Comparison of ENCODE assay signal across 14 cellular contexts in genomic region chr6:96795481-96795880, GRCh38. TPM values are rescaled to one million over a fixed set of nuclear protein-coding genes. Genes with fewer than 3 reads are reported as not detected.
A peak's percentile ranks its signal among the peaks of the same experiment; 100 is the strongest.
DNase-seq lines count a peak whose midpoint lies in the region; ATAC-seq and TF ChIP-seq lines count a peak whose summit lies in the region.
"Had no signal": no experiment of that assay in that cellular context is flagged by ENCODE, and none has a peak within 500 bp of the region (broad histone marks: within the 10 kb centered on the region; RNA-seq: fewer than 3 reads in every experiment).

No MANE protein-coding gene starts in this region.

- H3K27ac Mint-ChIP-seq in progenitor cell of endocrine pancreas = peak overlapping the region; percentile 49
- H3K27ac Mint-ChIP-seq: stimulated activated effector memory CD8-positive, alpha-beta T cell treated with anti-CD3 and anti-CD28 coated beads, Interleukin-12 subunit alpha, Interleukin-12 subunit beta, amount 100 ng/mL, for 72 hours had no signal

- no peak for DNase-seq in progenitor cell of endocrine pancreas (ENCODE audit: low spot score, unreplicated experiment)
- no peak for DNase-seq in transverse colon
- DNase-seq in Ammon's horn (ENCODE audit: low spot score) = no peak
- no peak for DNase-seq in suprapubic skin (ENCODE audit: low spot score in 2 of 2)
- DNase-seq in germinal center (ENCODE audit: low spot score) = no peak
- DNase-seq: activated T-cell treated with anti-CD3 and anti-CD28 coated beads, Interleukin-2, amount 50 U/mL, for 1 hour; NCI-H2081; Peyer's patch had no signal

- TF ChIP-seq CTCF in progenitor cell of endocrine pancreas (IDR thresholded peaks at IDR 0.05; ENCODE audit: unreplicated experiment) = no peak
- no peak for TF ChIP-seq CTCF in transverse colon (IDR thresholded peaks at IDR 0.05)
- no peak for TF ChIP-seq CTCF in suprapubic skin (IDR thresholded peaks at IDR 0.05)

- H3K27me3 Mint-ChIP-seq in progenitor cell of endocrine pancreas = no peaks in the 10 kb centered on the region

- no peak overlapping the region for H3K27ac ChIP-seq in transverse colon
- no peak overlapping the region for H3K27ac ChIP-seq in suprapubic skin
- H3K27ac ChIP-seq: breast epithelium, epithelial cell of prostate, Peyer's patch had no signal

- no peaks in the 10 kb centered on the region for H3K9me3 Mint-ChIP-seq in progenitor cell of endocrine pancreas (ENCODE audit: low read depth)
- H3K9me3 Mint-ChIP-seq: stimulated activated effector memory CD8-positive, alpha-beta T cell treated with anti-CD3 and anti-CD28 coated beads, Interleukin-12 subunit alpha, Interleukin-12 subunit beta, amount 100 ng/mL, for 72 hours had no signal

- intact Hi-C loops in transverse colon (cut with DNase I; ENCODE audit: low total_unique reads) = no loop called here

- H3K36me3 ChIP-seq in transverse colon (no peaks in the 10 kb centered on the region), suprapubic skin (no peaks in the 10 kb centered on the region)
- H3K36me3 ChIP-seq: breast epithelium, Peyer's patch had no signal

- in situ Hi-C loops in transverse colon (cut with MboI; ENCODE audit: low pct_ligation_motif_present in 1 of 4, low pct_unique_long_range_greater_than_20kb in 1 of 4, low sequenced_read_pairs in 3 of 4) = no loop called here

- H3K4me1 Mint-ChIP-seq in progenitor cell of endocrine pancreas (ENCODE audit: low read depth) = peaks cover 5% of the 10 kb centered on the region
- H3K4me1 Mint-ChIP-seq: stimulated activated effector memory CD8-positive, alpha-beta T cell treated with anti-CD3 and anti-CD28 coated beads, Interleukin-12 subunit alpha, Interleukin-12 subunit beta, amount 100 ng/mL, for 72 hours had no signal

- no peak for TF ChIP-seq POLR2A in transverse colon (IDR thresholded peaks at IDR 0.05)
- TF ChIP-seq POLR2A in suprapubic skin (IDR thresholded peaks at IDR 0.05) = no peak

- no peak overlapping the region for H3K4me3 ChIP-seq in transverse colon
- no peak overlapping the region for H3K4me3 ChIP-seq in suprapubic skin
- H3K4me3 ChIP-seq: breast epithelium, Peyer's patch had no signal

- TF ChIP-seq EP300 in transverse colon (IDR thresholded peaks at IDR 0.05; ENCODE audit: low read depth) (no peak), suprapubic skin (IDR thresholded peaks at IDR 0.05) (no peak)

- H3K4me3 Mint-ChIP-seq in progenitor cell of endocrine pancreas (ENCODE audit: low read depth) = no peak overlapping the region
- H3K4me3 Mint-ChIP-seq: stimulated activated effector memory CD8-positive, alpha-beta T cell treated with anti-CD3 and anti-CD28 coated beads, Interleukin-12 subunit alpha, Interleukin-12 subunit beta, amount 100 ng/mL, for 72 hours had no signal

- peaks cover 3% of the 10 kb centered on the region for H3K36me3 Mint-ChIP-seq in progenitor cell of endocrine pancreas (ENCODE audit: insufficient read depth)
- H3K36me3 Mint-ChIP-seq: stimulated activated effector memory CD8-positive, alpha-beta T cell treated with anti-CD3 and anti-CD28 coated beads, Interleukin-12 subunit alpha, Interleukin-12 subunit beta, amount 100 ng/mL, for 72 hours had no signal

- H3K9me3 ChIP-seq in transverse colon = no peaks in the 10 kb centered on the region
- no peaks in the 10 kb centered on the region for H3K9me3 ChIP-seq in suprapubic skin
- H3K9me3 ChIP-seq: breast epithelium, Peyer's patch had no signal

- H3K4me1 ChIP-seq in transverse colon = no peaks in the 10 kb centered on the region
- H3K4me1 ChIP-seq in suprapubic skin = no peaks in the 10 kb centered on the region
- H3K4me1 ChIP-seq: breast epithelium, Peyer's patch had no signal

- ATAC-seq in GM19324 (IDR thresholded peaks at IDR 0.05; ENCODE audit: low FRiP score, unreplicated experiment) = peak; percentile 99
- peak; percentile 95 for ATAC-seq in HG02642 (IDR thresholded peaks at IDR 0.05; ENCODE audit: poor library complexity, unreplicated experiment)
- peak; percentile 70 for ATAC-seq in HG03469 (IDR thresholded peaks at IDR 0.05; ENCODE audit: unreplicated experiment)
- ATAC-seq: stimulated activated effector memory CD8-positive, alpha-beta T cell treated with anti-CD3 and anti-CD28 coated beads, Interleukin-12 subunit alpha, Interleukin-12 subunit beta, amount 100 ng/mL, for 72 hours had no signal

- WGBS in transverse colon (ENCODE audit: low coverage in 1 of 2), 2 donors = 72 to 84% methylated on average over 2 of the region's 2 CpGs
- 79% methylated on average over 2 of the region's 2 CpGs for WGBS in suprapubic skin

- H3K27me3 ChIP-seq in transverse colon = no peaks in the 10 kb centered on the region
- no peaks in the 10 kb centered on the region for H3K27me3 ChIP-seq in suprapubic skin
- H3K27me3 ChIP-seq: breast epithelium, Peyer's patch had no signal

RNA-seq across cellular contexts. Expression of gene GPR63, which starts 41.8 kb away (rescaled TPM):
- total RNA-seq in progenitor cell of endocrine pancreas = 3.0 and 3.2 TPM in 2 replicates
- total RNA-seq in transverse colon = 1 to 10 TPM in 2 of 4 donors, under 1 TPM in 1, not detected in 1; 0.82 to 2.4 (median 2.2) TPM
- under 1 TPM; 0.23 to 0.89 (median 0.67) TPM for total RNA-seq in suprapubic skin
